ENCODE assay signal across 9 cellular contexts in genomic region chr20:48831702-48832422, GRCh38. TPM values are rescaled to one million over a fixed set of nuclear protein-coding genes. Genes with fewer than 3 reads are reported as not detected.
A peak's percentile ranks its signal among the peaks of the same experiment; 100 is the strongest.
DNase-seq lines count a peak whose midpoint lies in the region; ATAC-seq, FAIRE-seq and TF ChIP-seq lines count a peak whose summit lies in the region.
"Had no signal": no experiment of that assay in that cellular context is flagged by ENCODE, and none has a peak within 500 bp of the region (broad histone marks: within the 10 kb centered on the region; RNA-seq: fewer than 3 reads in every experiment).

No MANE protein-coding gene starts in this region.

- H2BK5ac ChIP-seq in H9 (ENCODE audit: insufficient read length, low read length) = no peak overlapping the region

- no peak overlapping the region for H2AK5ac ChIP-seq in H9 (ENCODE audit: insufficient read length, low read length)

- no peak overlapping the region for H3K23ac ChIP-seq in H9 (ENCODE audit: insufficient read length, low read depth, low read length)

- H3K9me3 Mint-ChIP-seq in activated naive CD8-positive, alpha-beta T cell (ENCODE audit: low read depth) = no peaks in the 10 kb centered on the region
- H3K9me3 Mint-ChIP-seq in H9 = no peaks in the 10 kb centered on the region
- no peaks in the 10 kb centered on the region for H3K9me3 Mint-ChIP-seq in T-helper 2 cell treated with Interferon-gamma antibody and Interleukin-4, amounts not matched to agents 5 μg/mL and 100 μg/mL, for 36 hours

- no peak overlapping the region for H4K8ac ChIP-seq in H9 (replicated peaks; ENCODE audit: insufficient read length, low read depth, low read length)

- H3K36me3 Mint-ChIP-seq in activated naive CD8-positive, alpha-beta T cell = no peaks in the 10 kb centered on the region
- H3K36me3 Mint-ChIP-seq in H9 (ENCODE audit: insufficient read depth in 1 of 3, low read depth in 3 of 3) = no peaks in the 10 kb centered on the region
- peaks cover 2% of the 10 kb centered on the region for H3K36me3 Mint-ChIP-seq in T-helper 2 cell treated with Interferon-gamma antibody and Interleukin-4, amounts not matched to agents 5 μg/mL and 100 μg/mL, for 36 hours (ENCODE audit: low read depth)

- H3K27me3 ChIP-seq in layer of hippocampus (ENCODE audit: control insufficient read depth, insufficient read depth, low read length) (no peaks in the 10 kb centered on the region), testis (no peaks in the 10 kb centered on the region), H9 (ENCODE audit: insufficient read depth, low read length) (peaks cover 8% of the 10 kb centered on the region)
- H3K27me3 ChIP-seq: Peyer's patch had no signal

- WGBS in testis, 2 donors = 23 to 49% methylated on average over 7 of the region's 7 CpGs
- no CpG with 5 or more reads among the region's 7 CpGs for WGBS in H9 (ENCODE audit: extremely low coverage, insufficient read length, low lambda C conversion rate)

- no peak overlapping the region for H4K5ac ChIP-seq in H9 (ENCODE audit: insufficient read length, low read depth, low read length)

- H3K4me3 Mint-ChIP-seq in activated naive CD8-positive, alpha-beta T cell = no peak overlapping the region
- H3K4me3 Mint-ChIP-seq in H9 = no peak overlapping the region
- H3K4me3 Mint-ChIP-seq in T-helper 2 cell treated with Interferon-gamma antibody and Interleukin-4, amounts not matched to agents 5 μg/mL and 100 μg/mL, for 36 hours = no peak overlapping the region

- no peak overlapping the region for H3T11ph ChIP-seq in H9 (ENCODE audit: low read length)

- H3K4me3 ChIP-seq in testis = no peak overlapping the region
- H3K4me3 ChIP-seq: Peyer's patch had no signal

- no peak overlapping the region for H3K18ac ChIP-seq in H9 (ENCODE audit: insufficient read length, low read depth, low read length)

- H3K4me1 ChIP-seq in testis (peaks cover 10% of the 10 kb centered on the region), H9 (ENCODE audit: insufficient read depth, low read length) (no peaks in the 10 kb centered on the region)

- H4K20me1 ChIP-seq in H9 (ENCODE audit: control insufficient read depth, insufficient read depth, insufficient read length) = no peaks in the 10 kb centered on the region

- H3K14ac ChIP-seq in H9 (ENCODE audit: insufficient read depth, low read length) = no peak overlapping the region

- FAIRE-seq in HTR-8/SVneo (lab: Jason Lieb, UNC) = peak; percentile 85

- H3K79me2 ChIP-seq in H9 (ENCODE audit: insufficient read depth, low read length) = no peaks in the 10 kb centered on the region

- H2BK15ac ChIP-seq in H9 (ENCODE audit: low read depth, low read length) = no peak overlapping the region

- no peak overlapping the region for H3K4me2 ChIP-seq in H9 (ENCODE audit: insufficient read depth, insufficient read length, low read length)

- H3K79me1 ChIP-seq in H9 (ENCODE audit: insufficient read depth, low read depth, low read length, poor library complexity, severe bottlenecking) = no peaks in the 10 kb centered on the region

- no peak overlapping the region for H2BK120ac ChIP-seq in H9 (ENCODE audit: low read depth, low read length, poor library complexity, severe bottlenecking)

- peak overlapping the region; percentile 28 for H3K27ac Mint-ChIP-seq in activated naive CD8-positive, alpha-beta T cell
- H3K27ac Mint-ChIP-seq in H9 = no peak overlapping the region
- H3K27ac Mint-ChIP-seq in T-helper 2 cell treated with Interferon-gamma antibody and Interleukin-4, amounts not matched to agents 5 μg/mL and 100 μg/mL, for 36 hours = no peak overlapping the region

- no peaks in the 10 kb centered on the region for H3K36me3 ChIP-seq in testis (ENCODE audit: low read depth, missing control alignments)
- H3K36me3 ChIP-seq: Peyer's patch had no signal

- peak overlapping the region; percentile 38 for H3K27ac ChIP-seq in layer of hippocampus (ENCODE audit: low read depth, low read length)
- no peak overlapping the region for H3K27ac ChIP-seq in testis
- H3K27ac ChIP-seq in H9 (ENCODE audit: insufficient read length, low read depth, low read length) = no peak overlapping the region

- H3K9me3 ChIP-seq in testis (no peaks in the 10 kb centered on the region), H9 (ENCODE audit: control insufficient read depth, low read depth, low read length) (no peaks in the 10 kb centered on the region)
- H3K9me3 ChIP-seq: Peyer's patch had no signal

- H3K9ac ChIP-seq in H9 (ENCODE audit: extremely low read depth, insufficient read length, low read length) = no peak overlapping the region

- intact Hi-C loops in testis (cut with DNase I; ENCODE audit: low total_unique reads) = no loop called here

- TF ChIP-seq POLR2A in testis (IDR thresholded peaks at IDR 0.05) = no peak

- no peak for TF ChIP-seq CTCF in testis (IDR thresholded peaks at IDR 0.05)
- no peak for TF ChIP-seq CTCF in H9 (conservative IDR thresholded peaks at IDR 0.05)

- no peak for ATAC-seq in GM18867 (IDR thresholded peaks at IDR 0.05; ENCODE audit: unreplicated experiment)

- peaks cover 8% of the 10 kb centered on the region for H3K4me1 Mint-ChIP-seq in activated naive CD8-positive, alpha-beta T cell (ENCODE audit: low read depth)
- peaks cover 9 to 17% of the 10 kb centered on the region in 2 experiments for H3K4me1 Mint-ChIP-seq in H9
- H3K4me1 Mint-ChIP-seq in T-helper 2 cell treated with Interferon-gamma antibody and Interleukin-4, amounts not matched to agents 5 μg/mL and 100 μg/mL, for 36 hours (ENCODE audit: low read depth) = peaks cover 10% of the 10 kb centered on the region

- no peak overlapping the region for H2BK12ac ChIP-seq in H9 (ENCODE audit: insufficient read length, low read depth, low read length)

- H4K91ac ChIP-seq in H9 (ENCODE audit: insufficient read length, low read depth, low read length) = no peak overlapping the region

- no peak overlapping the region for H2BK20ac ChIP-seq in H9 (ENCODE audit: low read depth, low read length, poor library complexity, severe bottlenecking)

- H3K23me2 ChIP-seq in H9 (ENCODE audit: insufficient read length, low read depth, low read length, poor library complexity, severe bottlenecking) = peaks cover 10% of the 10 kb centered on the region

- no peak overlapping the region for H3K4ac ChIP-seq in H9 (ENCODE audit: low read depth, low read length)

- peak; percentile 72 for DNase-seq in HTR-8/SVneo (ENCODE audit: insufficient read length, low spot score)
- DNase-seq in testis = peak; percentile 46
- DNase-seq in H9 = no peak
- no peak for DNase-seq in activated effector memory CD4-positive, alpha-beta T cell treated with Interleukin-2 at 50 U/mL for 16 hours
- no peak for DNase-seq in T-helper 2 cell treated with Interferon-gamma antibody and Interleukin-4, amounts not matched to agents 5 μg/mL and 100 μg/mL, for 36 hours (ENCODE audit: low spot score)

- no peak overlapping the region for H2AFZ ChIP-seq in H9 (ENCODE audit: low read length)

- H3K27me3 Mint-ChIP-seq in activated naive CD8-positive, alpha-beta T cell = no peaks in the 10 kb centered on the region
- peaks cover 71% of the 10 kb centered on the region for H3K27me3 Mint-ChIP-seq in H9 (ENCODE audit: low read depth)
- H3K27me3 Mint-ChIP-seq in T-helper 2 cell treated with Interferon-gamma antibody and Interleukin-4, amounts not matched to agents 5 μg/mL and 100 μg/mL, for 36 hours (ENCODE audit: low read depth) = peaks cover 44% of the 10 kb centered on the region

- H3K56ac ChIP-seq in H9 (ENCODE audit: insufficient read length, low read depth, low read length) = no peak overlapping the region

RNA-seq across cellular contexts. Expression of gene PREX1, which starts 4.1 kb away (rescaled TPM):
- total RNA-seq in testis (10 to 100 TPM; 27.1 to 36.5 TPM), H9 (2021) (5.4 and 6.6 TPM in 2 replicates)
- 18.0 TPM for polyA plus RNA-seq in testis (ENCODE audit: insufficient read depth, low read depth, low replicate concordance)

Comparison
In these comparisons a context has a peak if more than half of its experiments do, and no peak if none do; other contexts are left out.
1. DNase-seq: peak in HTR-8/SVneo (single experiment) and testis (single experiment); none in H9 (single experiment), activated effector memory CD4-positive, alpha-beta T cell treated with Interleukin-2 at 50 U/mL for 16 hours (single experiment) and T-helper 2 cell treated with Interferon-gamma antibody and Interleukin-4, amounts not matched to agents 5 μg/mL and 100 μg/mL, for 36 hours (single experiment).